8 cellular contexts compared by ENCODE assay signal in the genomic region with DNA sequence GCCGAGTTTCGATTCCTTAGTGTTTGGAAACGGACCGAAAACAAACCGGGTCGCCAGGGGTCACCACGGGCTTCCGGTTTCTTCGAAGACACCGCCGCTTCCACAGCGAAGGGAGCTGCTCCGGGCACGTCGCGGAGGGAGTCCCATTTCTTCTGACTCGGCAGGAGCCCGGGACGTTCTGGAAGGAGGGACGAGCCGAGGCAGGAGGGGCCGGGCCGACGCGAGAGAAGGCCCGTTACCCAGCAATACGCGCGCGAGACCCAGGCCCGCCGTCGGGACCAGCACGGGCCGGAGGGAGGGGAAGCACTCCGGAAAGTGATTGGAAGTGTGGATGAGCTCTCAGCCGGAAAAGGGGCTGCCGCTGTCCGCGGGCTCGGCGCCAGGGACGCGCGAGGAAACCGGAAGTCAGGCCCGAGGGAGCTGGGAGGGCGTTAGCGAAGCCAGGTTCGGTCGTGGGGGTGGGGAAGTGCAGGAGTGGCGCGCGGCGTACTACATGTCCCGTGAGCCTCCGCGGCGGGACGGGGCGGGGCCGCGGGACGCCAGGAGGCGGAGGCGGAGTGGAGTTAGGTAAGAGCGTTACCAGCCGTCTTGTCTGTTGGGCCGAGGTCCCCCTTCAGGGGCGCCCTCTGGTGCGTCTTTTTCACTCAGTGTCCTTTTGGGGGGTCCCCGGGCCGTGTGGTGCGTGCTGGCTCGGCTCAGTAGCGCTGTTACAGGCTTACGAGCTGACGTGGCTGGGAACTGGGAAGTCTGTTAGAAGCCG. TPM values are rescaled to one million over a fixed set of nuclear protein-coding genes. Genes with fewer than 3 reads are reported as not detected.
DNase-seq lines count a peak whose midpoint lies in the region; ATAC-seq and TF ChIP-seq lines count a peak whose summit lies in the region.

A gene with protein sequence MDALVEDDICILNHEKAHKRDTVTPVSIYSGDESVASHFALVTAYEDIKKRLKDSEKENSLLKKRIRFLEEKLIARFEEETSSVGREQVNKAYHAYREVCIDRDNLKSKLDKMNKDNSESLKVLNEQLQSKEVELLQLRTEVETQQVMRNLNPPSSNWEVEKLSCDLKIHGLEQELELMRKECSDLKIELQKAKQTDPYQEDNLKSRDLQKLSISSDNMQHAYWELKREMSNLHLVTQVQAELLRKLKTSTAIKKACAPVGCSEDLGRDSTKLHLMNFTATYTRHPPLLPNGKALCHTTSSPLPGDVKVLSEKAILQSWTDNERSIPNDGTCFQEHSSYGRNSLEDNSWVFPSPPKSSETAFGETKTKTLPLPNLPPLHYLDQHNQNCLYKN (minus strand): TSS at position 188 of the 760 bp plus-strand sequence. CDS start 8,207 bp downstream, outside the sequence.
A gene with protein sequence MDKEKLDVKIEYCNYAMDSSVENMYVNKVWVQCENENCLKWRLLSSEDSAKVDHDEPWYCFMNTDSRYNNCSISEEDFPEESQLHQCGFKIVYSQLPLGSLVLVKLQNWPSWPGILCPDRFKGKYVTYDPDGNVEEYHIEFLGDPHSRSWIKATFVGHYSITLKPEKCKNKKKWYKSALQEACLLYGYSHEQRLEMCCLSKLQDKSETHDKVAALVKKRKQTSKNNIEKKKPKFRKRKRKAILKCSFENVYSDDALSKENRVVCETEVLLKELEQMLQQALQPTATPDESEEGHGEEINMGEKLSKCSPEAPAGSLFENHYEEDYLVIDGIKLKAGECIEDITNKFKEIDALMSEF (plus strand): TSS at position 85 of the 760 bp plus-strand sequence. CDS start 64,348 bp downstream, outside the sequence.

- CTCF ChIA-PET in activated B cell treated with CpG ODN at 0.5 μM for 24 hours (lab: Charles Lee) = interaction anchor here (1.0 to 1.1 kb wide), 2 partner anchors 637 to 991 kb away, joined by 3 to 5 read pairs; no protein-coding TSS in a partner anchor

- peak within 1 kb of the TSS; percentile 97 for H3K27ac Mint-ChIP-seq in activated B cell treated with CpG ODN at 0.5 μM for 24 hours

- H3K36me3 Mint-ChIP-seq in activated B cell treated with CpG ODN at 0.5 μM for 24 hours (ENCODE audit: low read depth) = peaks cover 34% of the 10 kb centered on the region

- TF ChIP-seq CTCF in AG09309 (IDR thresholded peaks at IDR 0.05; ENCODE audit: control insufficient read depth, insufficient read depth, low read depth, low read length, missing control alignments) = no peak
- no peak for TF ChIP-seq CTCF in activated B cell treated with CpG ODN at 0.5 μM for 24 hours (IDR thresholded peaks at IDR 0.05)

- H3K9me3 Mint-ChIP-seq in activated B cell treated with CpG ODN at 0.5 μM for 24 hours = peaks cover 6% of the 10 kb centered on the region

- intact Hi-C loops in activated B cell treated with CpG ODN at 0.5 μM for 24 hours (cut with micrococcal nuclease) = loop anchor here (1.0 to 5.0 kb wide), 5 partner anchors 108 to 980 kb away; a partner anchor contains a TSS

- peaks cover 43% of the 10 kb centered on the region for H3K4me1 Mint-ChIP-seq in activated B cell treated with CpG ODN at 0.5 μM for 24 hours

- POLR2A ChIA-PET in activated B cell treated with CpG ODN at 0.5 μM for 24 hours (lab: Charles Lee) = interaction anchor here (0.5 to 1.7 kb wide), 9 partner anchors 11 to 1629 kb away, joined by 3 to 6 read pairs (median 3); a partner anchor contains a TSS

- H3K4me3 ChIP-seq in AG09309 (ENCODE audit: control insufficient read depth, low read depth, low read length) = peak within 1 kb of the TSS; percentile 80

- H3K4me3 Mint-ChIP-seq in activated B cell treated with CpG ODN at 0.5 μM for 24 hours = peak within 1 kb of the TSS; percentile 97

- DNase-seq in AG09309 (ENCODE audit: low read depth) (peak; percentile 88), NCI-H2227 treated with DMSO at 0.1 percent for 48 hours (lab: John Stamatoyannopoulos, UW) (peak; percentile 84), activated B cell treated with CpG ODN at 0.5 μM for 24 hours (peak; percentile 93), iris pigment epithelial cell (ENCODE audit: low read depth) (peak; percentile 96)
- peak; percentile 90 for DNase-seq in central memory CD4-positive, alpha-beta T cell
- peak; percentile 91 for DNase-seq in stimulated activated CD4-positive, alpha-beta T cell treated with anti-CD3 and anti-CD28 coated beads, Interleukin-12 subunit alpha, Interleukin-12 subunit beta, amount 100 ng/mL, for 4 hours

- ATAC-seq in GM18909 (IDR thresholded peaks at IDR 0.05; ENCODE audit: poor library complexity, unreplicated experiment) = peak; percentile 93
- ATAC-seq in HG03175 (IDR thresholded peaks at IDR 0.05; ENCODE audit: unreplicated experiment) = peak; percentile 90
- ATAC-seq in activated B cell treated with CpG ODN at 0.5 μM for 24 hours (ENCODE audit: low read depth) = peak; percentile 89

- H3K27me3 Mint-ChIP-seq in activated B cell treated with CpG ODN at 0.5 μM for 24 hours = no peaks in the 10 kb centered on the region

RNA-seq across cellular contexts. Expression of the first gene that starts in this region (rescaled TPM):
- 20.8 and 21.8 TPM in 2 replicates for total RNA-seq in activated B cell treated with CpG ODN at 0.5 μM for 24 hours

RNA-seq across cellular contexts. Expression of the second gene that starts in this region (rescaled TPM):
- not detected in 2 replicates for total RNA-seq in activated B cell treated with CpG ODN at 0.5 μM for 24 hours

Comparison
In these comparisons a context has a peak if more than half of its experiments do, and no peak if none do; other contexts are left out.
1. Peak in every context shown above with its lines: DNase-seq, ATAC-seq and H3K4me3 ChIP-seq.